ENCODE assay signal across 7 cellular contexts in the genomic region with DNA sequence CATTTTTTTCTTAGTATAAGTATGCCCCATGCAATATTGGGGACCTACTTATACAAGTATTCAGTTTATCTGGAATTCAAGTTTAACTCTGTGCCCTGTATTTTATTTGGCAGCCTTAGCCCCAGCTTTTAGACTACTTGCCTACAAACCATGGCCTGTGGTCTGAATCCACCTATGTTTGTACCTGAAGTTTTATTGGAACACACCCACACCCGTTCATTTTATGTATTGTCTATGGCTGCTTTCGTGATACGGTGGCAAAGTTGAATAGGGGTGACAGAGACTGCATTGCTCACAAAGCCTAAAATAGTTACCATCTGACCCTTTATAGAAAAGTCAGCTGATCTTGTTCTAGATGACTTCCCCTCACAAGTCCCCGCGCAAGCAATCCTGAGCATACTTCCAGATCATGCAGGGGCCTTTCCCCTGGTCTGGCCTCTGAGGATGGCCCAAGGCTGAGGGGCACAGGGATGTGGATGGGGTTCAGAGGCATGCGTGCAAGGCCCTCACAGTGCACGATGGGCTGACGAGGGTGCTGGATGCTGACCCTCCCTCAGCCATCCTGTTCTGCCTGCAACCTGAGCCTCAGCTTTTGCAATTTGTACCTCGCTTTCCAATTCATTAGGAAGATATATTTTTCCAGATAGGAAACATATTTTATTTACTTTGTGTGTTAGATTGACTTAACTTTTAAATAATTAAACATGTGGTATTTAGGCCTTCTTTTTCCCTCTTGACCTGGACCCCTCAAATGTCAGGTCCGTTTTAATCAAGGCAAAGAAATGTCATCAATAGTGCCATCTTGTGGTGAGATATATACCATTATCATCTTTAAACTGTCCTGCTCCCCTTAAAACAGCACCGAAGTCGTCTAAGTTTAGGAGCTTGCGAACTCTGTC.
A peak's percentile ranks its signal among the peaks of the same experiment; 100 is the strongest.
DNase-seq lines count a peak whose midpoint lies in the region; ATAC-seq and TF ChIP-seq lines count a peak whose summit lies in the region.

No MANE protein-coding gene starts in this region.

- no peaks in the 10 kb centered on the region for H3K36me3 Mint-ChIP-seq in activated T-helper 17 cell treated with anti-CD3 and anti-CD28 coated beads, Interleukin-2, amount 50 U/mL, for 72 hours (ENCODE audit: low read depth)

- no peak overlapping the region for H3K27ac ChIP-seq in testis

- H3K27me3 ChIP-seq in testis, result no peaks in the 10 kb centered on the region

- intact Hi-C loops in testis (cut with DNase I; ENCODE audit: low total_unique reads), result no loop called here

- no peak for TF ChIP-seq POLR2A in testis (IDR thresholded peaks at IDR 0.05)

- H3K4me3 ChIP-seq in testis, result no peak overlapping the region

- no peak overlapping the region for H3K27ac Mint-ChIP-seq in activated T-helper 17 cell treated with anti-CD3 and anti-CD28 coated beads, Interleukin-2, amount 50 U/mL, for 72 hours

- peak; percentile 79 for DNase-seq in G401 (ENCODE audit: low spot score)
- DNase-seq in NCI-H1092 treated with DMSO at 0.1 percent for 48 hours (lab: John Stamatoyannopoulos, UW), result peak; percentile 69
- peak; percentile 16 for DNase-seq in hepatic stellate cell (ENCODE audit: low spot score)
- DNase-seq in testis, result no peak
- no peak for DNase-seq in GM19240 (ENCODE audit: insufficient read length, low spot score)

- 71 to 74% methylated on average over 13 of the region's 13 CpGs for WGBS in testis, 2 donors

- no peaks in the 10 kb centered on the region for H3K27me3 Mint-ChIP-seq in activated T-helper 17 cell treated with anti-CD3 and anti-CD28 coated beads, Interleukin-2, amount 50 U/mL, for 72 hours

- no peaks in the 10 kb centered on the region for H3K9me3 ChIP-seq in testis

- peaks cover 15% of the 10 kb centered on the region for H3K4me1 Mint-ChIP-seq in activated T-helper 17 cell treated with anti-CD3 and anti-CD28 coated beads, Interleukin-2, amount 50 U/mL, for 72 hours

- peak; percentile 33 to 57 (median 39) for TF ChIP-seq CTCF in testis (IDR thresholded peaks at IDR 0.05)

- ATAC-seq in GM21825 (IDR thresholded peaks at IDR 0.05; ENCODE audit: unreplicated experiment), result peak; percentile 44
- peak; percentile 39 for ATAC-seq in activated T-helper 17 cell treated with anti-CD3 and anti-CD28 coated beads, Interleukin-2, amount 50 U/mL, for 72 hours (replicated peaks)

- in situ Hi-C loops in G401 (cut with HindIII; ENCODE audit: low sequenced_read_pairs), result no loop called here

- no peaks in the 10 kb centered on the region for H3K9me3 Mint-ChIP-seq in activated T-helper 17 cell treated with anti-CD3 and anti-CD28 coated beads, Interleukin-2, amount 50 U/mL, for 72 hours

- H3K36me3 ChIP-seq in testis (ENCODE audit: low read depth, missing control alignments), result no peaks in the 10 kb centered on the region

- peaks cover 6% of the 10 kb centered on the region for H3K4me1 ChIP-seq in testis

- H3K4me3 Mint-ChIP-seq in activated T-helper 17 cell treated with anti-CD3 and anti-CD28 coated beads, Interleukin-2, amount 50 U/mL, for 72 hours, result no peak overlapping the region

Comparison
In these comparisons a context has a peak if more than half of its experiments do, and no peak if none do; other contexts are left out.
1. DNase-seq: peak in G401 (single experiment), NCI-H1092 treated with DMSO at 0.1 percent for 48 hours (single experiment) and hepatic stellate cell (single experiment); none in testis (single experiment) and GM19240 (single experiment).